8 cellular contexts compared by ENCODE assay signal in genomic region chr9:135905380-135906282, GRCh38.
A peak's percentile ranks its signal among the peaks of the same experiment; 100 is the strongest.
DNase-seq lines count a peak whose midpoint lies in the region; ATAC-seq lines count a peak whose summit lies in the region.

No MANE protein-coding gene starts in this region.

- H3K9me3 ChIP-seq in ES-I3 (ENCODE audit: control insufficient read depth, insufficient read depth, low read length): no peaks in the 10 kb centered on the region; the same call in 1 of the 2 replicates

- no peaks in the 10 kb centered on the region for H3K36me3 ChIP-seq in ES-I3 (ENCODE audit: insufficient read depth, low read length)

- DNase-seq in RPMI8226 (peak; percentile 55), kidney tubule cell (ENCODE audit: low spot score) (peak; percentile 57), NCI-H1105 treated with DMSO at 0.1 percent for 48 hours (lab: John Stamatoyannopoulos, UW) (no peak)
- peak; percentile 37 for DNase-seq in activated naive CD8-positive, alpha-beta T cell treated with anti-CD3 and anti-CD28 coated beads, Interleukin-2, amount 50 U/mL, for 16 hours (ENCODE audit: low read depth, low spot score)
- DNase-seq in stimulated activated CD4-positive, alpha-beta T cell treated with anti-CD3 and anti-CD28 coated beads, Interleukin-4, amount 100 ng/mL, for 4 hours: peak; percentile 67 to 81

- peaks cover 5% of the 10 kb centered on the region; the same call in 1 of the 2 replicates for H3K4me1 ChIP-seq in ES-I3 (ENCODE audit: insufficient read depth, low read length)

- ATAC-seq in HG03457 (IDR thresholded peaks at IDR 0.05; ENCODE audit: unreplicated experiment) (no peak), GM18907 (IDR thresholded peaks at IDR 0.05; ENCODE audit: unreplicated experiment) (no peak)

- H3K9ac ChIP-seq in ES-I3 (ENCODE audit: low read depth, low read length): peak overlapping the region; percentile 78
